Comparison of ENCODE assay signal across 8 cellular contexts in the genomic region with DNA sequence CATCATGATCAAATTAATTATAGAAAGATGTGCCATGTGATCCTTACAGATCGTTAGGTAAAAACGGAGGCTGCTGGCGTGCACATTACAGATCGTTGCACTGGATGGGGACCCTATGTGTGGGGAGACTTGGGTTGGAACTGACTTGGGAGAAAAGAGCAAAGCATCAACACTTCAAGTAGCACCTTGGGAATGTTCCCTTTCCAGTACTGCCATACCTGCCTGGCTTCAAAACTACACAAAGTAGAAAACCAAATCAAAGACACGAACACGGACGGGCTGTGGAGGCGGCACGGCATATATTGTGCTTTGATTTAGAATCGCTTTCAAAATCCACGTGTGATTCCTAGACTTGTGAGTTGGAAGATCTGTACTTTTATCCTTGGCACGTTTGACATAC. TPM values are rescaled to one million over a fixed set of nuclear protein-coding genes. Genes with fewer than 3 reads are reported as not detected.
DNase-seq lines count a peak whose midpoint lies in the region; ATAC-seq and TF ChIP-seq lines count a peak whose summit lies in the region.

No MANE protein-coding gene starts in this region.

- no peak overlapping the region for H2BK5ac ChIP-seq in mesendoderm (ENCODE audit: low read length)

- H3K4ac ChIP-seq in mesendoderm (ENCODE audit: low read depth, low read length): no peak overlapping the region

- peaks cover 3% of the 10 kb centered on the region for H3K79me2 ChIP-seq in mesendoderm (ENCODE audit: control insufficient read depth, insufficient read depth, low read length)

- H3K23ac ChIP-seq in mesendoderm (ENCODE audit: low read length): no peak overlapping the region

- no peak for ATAC-seq in HG02981 (IDR thresholded peaks at IDR 0.05; ENCODE audit: unreplicated experiment)

- no CpG with 5 or more reads among the region's 12 CpGs for WGBS in mesendoderm (ENCODE audit: extremely low coverage, insufficient coverage, low lambda C conversion rate)

- DNase-seq in HL-60 (ENCODE audit: low read depth in 1 of 2, low spot score in 1 of 2): no peak
- DNase-seq in astrocyte of the spinal cord (ENCODE audit: low read depth, low spot score): no peak
- no peak for DNase-seq in mesendoderm
- DNase-seq in superior temporal gyrus (ENCODE audit: extremely low spot score): no peak
- DNase-seq in NCI-H524 treated with DMSO at 0.1 percent for 48 hours (lab: John Stamatoyannopoulos, UW): no peak
- DNase-seq in activated CD4-positive, alpha-beta T cell treated with anti-CD3 and anti-CD28 coated beads for 48 hours: no peak

- no peak overlapping the region for H4K8ac ChIP-seq in mesendoderm (ENCODE audit: low read depth, low read length)

- H3K36me3 ChIP-seq in mesendoderm (ENCODE audit: control insufficient read depth, insufficient read depth, low read length): no peaks in the 10 kb centered on the region

- peak overlapping the region; percentile 77 for H3K9ac ChIP-seq in mesendoderm (ENCODE audit: low read length)

- H3K27me3 ChIP-seq in HL-60 (ENCODE audit: insufficient read depth, poor library complexity, severe bottlenecking) (no peaks in the 10 kb centered on the region), mesendoderm (ENCODE audit: insufficient read depth, low read length, poor library complexity) (no peaks in the 10 kb centered on the region)

- H3K27ac ChIP-seq in 22Rv1 (peak overlapping the region; percentile 55), HL-60 (replicated peaks) (peak overlapping the region; percentile 84), mesendoderm (ENCODE audit: low read depth, low read length) (no peak overlapping the region)

- H3K79me1 ChIP-seq in mesendoderm (ENCODE audit: low read length): no peaks in the 10 kb centered on the region

- no peak overlapping the region for H4K5ac ChIP-seq in mesendoderm (ENCODE audit: low read length)

- H3K4me3 ChIP-seq in HL-60 (replicated peaks; ENCODE audit: insufficient read depth, low read length) (peak overlapping the region; percentile 58), astrocyte of the spinal cord (ENCODE audit: low read depth, low read length) (peak overlapping the region; percentile 58), mesendoderm (ENCODE audit: low read length) (peak overlapping the region; percentile 56)

- in situ Hi-C loops in astrocyte of the spinal cord (cut with HindIII; ENCODE audit: low sequenced_read_pairs): no loop called here

- no peak overlapping the region for H3K18ac ChIP-seq in mesendoderm (ENCODE audit: low read length)

- H3K4me1 ChIP-seq in mesendoderm (ENCODE audit: control insufficient read depth, low read depth, low read length): no peaks in the 10 kb centered on the region

- H2BK120ac ChIP-seq in mesendoderm (ENCODE audit: low read depth, low read length): no peak overlapping the region

- no peak overlapping the region for H2BK15ac ChIP-seq in mesendoderm (replicated peaks; ENCODE audit: low read depth)

- TF ChIP-seq CTCF in 22Rv1 (IDR thresholded peaks at IDR 0.05) (no peak), HL-60 (IDR thresholded peaks at IDR 0.05; ENCODE audit: insufficient read depth, low read length) (no peak), astrocyte of the spinal cord (IDR thresholded peaks at IDR 0.05; ENCODE audit: low read depth, low read length) (no peak)

- H3K4me2 ChIP-seq in mesendoderm (ENCODE audit: low read length): peak overlapping the region; percentile 59

- no peak overlapping the region for H2AK5ac ChIP-seq in mesendoderm (ENCODE audit: low read length)

- peak overlapping the region; percentile 79 for H3K56ac ChIP-seq in mesendoderm (ENCODE audit: low read length)

RNA-seq across cellular contexts. Expression of gene CMC4, which starts 0.9 kb away (rescaled TPM):
- 6.4 TPM for polyA plus RNA-seq in mesendoderm (2013, experiment 1 of 2)
- polyA plus RNA-seq in mesendoderm (2013, experiment 2 of 2): 5.5 TPM

RNA-seq across cellular contexts. Expression of gene MTCP1, which starts 0.9 kb away (rescaled TPM):
- polyA plus RNA-seq in mesendoderm (2013, experiment 1 of 2): 18.8 TPM
- polyA plus RNA-seq in mesendoderm (2013, experiment 2 of 2): 21.3 TPM

RNA-seq across cellular contexts. Expression of gene BRCC3, which starts 1.3 kb away (rescaled TPM):
- polyA plus RNA-seq in mesendoderm (2013, experiment 1 of 2): 16.6 TPM
- 16.8 TPM for polyA plus RNA-seq in mesendoderm (2013, experiment 2 of 2)

RNA-seq across cellular contexts. Expression of gene FUNDC2, which starts 43.4 kb away (rescaled TPM):
- 49.6 TPM for polyA plus RNA-seq in mesendoderm (2013, experiment 1 of 2)
- polyA plus RNA-seq in mesendoderm (2013, experiment 2 of 2): 49.6 TPM

RNA-seq across cellular contexts. Expression of gene F8, which starts 47.5 kb away (rescaled TPM):
- 1.1 TPM for polyA plus RNA-seq in mesendoderm (2013, experiment 1 of 2)
- 1.3 TPM for polyA plus RNA-seq in mesendoderm (2013, experiment 2 of 2)
